ENCODE assay signal across 17 cellular contexts in genomic region chr5:32362527-32362926, GRCh38.
"Had no signal": no experiment of that assay in that cellular context is flagged by ENCODE, and none has a peak within 500 bp of the region (broad histone marks: within the 10 kb centered on the region; RNA-seq: fewer than 3 reads in every experiment).

No MANE protein-coding gene starts in this region.

- DNase-seq: Kasumi-1, MM.1S, NCI-H1092 treated with DMSO at 0.1 percent for 48 hours, NCI-H1436, NCI-H187 treated with DMSO at 0.1 percent for 48 hours, NCI-H2029 treated with DMSO at 0.1 percent for 48 hours, NCI-H2171, NCI-H226, NCI-H446, NCI-H510A, NCI-H524 treated with DMSO at 0.1 percent for 48 hours, NCI-H69, NCI-H774, SHP77, SK-N-SH, SW 1271, T-cell had no signal
